In genomic region chr17:17808706-17809432, GRCh38 we compare ENCODE assay signal across 8 cellular contexts. TPM values are rescaled to one million over a fixed set of nuclear protein-coding genes. Genes with fewer than 3 reads are reported as not detected.
DNase-seq lines count a peak whose midpoint lies in the region; ATAC-seq and TF ChIP-seq lines count a peak whose summit lies in the region.

No MANE protein-coding gene starts in this region.

- peak overlapping the region; percentile 3 for H3K4me3 Mint-ChIP-seq in activated naive CD8-positive, alpha-beta T cell treated with anti-CD3 and anti-CD28 coated beads, Interleukin-2, amount 10 ng/mL, durations not matched to agents 7 days and 5 days
- peak overlapping the region; percentile 25 for H3K4me3 Mint-ChIP-seq in natural killer cell

- intact Hi-C loops in natural killer cell (cut with micrococcal nuclease) = no loop called here

- POLR2A ChIA-PET in activated naive CD8-positive, alpha-beta T cell treated with anti-CD3 and anti-CD28 coated beads, Interleukin-2, amount 10 ng/mL, durations not matched to agents 7 days and 5 days (lab: Charles Lee) = interaction anchor here (0.7 to 2.5 kb wide), 8 partner anchors 9 to 72 kb away, joined by 3 to 8 read pairs (median 3); partner anchors contain the start of gene SREBF1

- TF ChIP-seq CTCF in GM12875 (IDR thresholded peaks at IDR 0.05; ENCODE audit: borderline replicate concordance, insufficient read depth, low read depth, low read length) (no peak), natural killer cell (IDR thresholded peaks at IDR 0.05) (no peak)

- H3K27ac Mint-ChIP-seq in activated naive CD8-positive, alpha-beta T cell treated with anti-CD3 and anti-CD28 coated beads, Interleukin-2, amount 10 ng/mL, durations not matched to agents 7 days and 5 days = peak overlapping the region; percentile 72
- peak overlapping the region in 1 of 2 donors; percentile 54 for H3K27ac Mint-ChIP-seq in natural killer cell

- H3K27ac ChIP-seq in caudate nucleus (ENCODE audit: low read depth, low read length) = no peak overlapping the region

- ATAC-seq in HG02870 (IDR thresholded peaks at IDR 0.05; ENCODE audit: unreplicated experiment) (peak; percentile 73), natural killer cell (no peak), GM19328 (IDR thresholded peaks at IDR 0.05; ENCODE audit: unreplicated experiment) (no peak)
- ATAC-seq in activated naive CD8-positive, alpha-beta T cell treated with anti-CD3 and anti-CD28 coated beads, Interleukin-2, amount 10 ng/mL, durations not matched to agents 7 days and 5 days (ENCODE audit: low read depth) = peak; percentile 28

- peaks cover 13% of the 10 kb centered on the region for H3K36me3 Mint-ChIP-seq in activated naive CD8-positive, alpha-beta T cell treated with anti-CD3 and anti-CD28 coated beads, Interleukin-2, amount 10 ng/mL, durations not matched to agents 7 days and 5 days
- no peaks in the 10 kb centered on the region for H3K36me3 Mint-ChIP-seq in natural killer cell

- H3K4me3 ChIP-seq in GM12875 (ENCODE audit: low read depth, low read length) = peak overlapping the region; percentile 2

- no peaks in the 10 kb centered on the region for H3K27me3 Mint-ChIP-seq in activated naive CD8-positive, alpha-beta T cell treated with anti-CD3 and anti-CD28 coated beads, Interleukin-2, amount 10 ng/mL, durations not matched to agents 7 days and 5 days
- H3K27me3 Mint-ChIP-seq in natural killer cell (ENCODE audit: low read depth in 2 of 2) = no peaks in the 10 kb centered on the region

- H3K9me3 Mint-ChIP-seq in activated naive CD8-positive, alpha-beta T cell treated with anti-CD3 and anti-CD28 coated beads, Interleukin-2, amount 10 ng/mL, durations not matched to agents 7 days and 5 days = no peaks in the 10 kb centered on the region
- no peaks in the 10 kb centered on the region for H3K9me3 Mint-ChIP-seq in natural killer cell

- DNase-seq in activated naive CD8-positive, alpha-beta T cell treated with anti-CD3 and anti-CD28 coated beads, Interleukin-2, amount 10 ng/mL, durations not matched to agents 7 days and 5 days = no peak
- DNase-seq in natural killer cell (no peak), SIG-M5 treated with dmso at 0.1 percent for 504 hours (lab: John Stamatoyannopoulos, UW; ENCODE audit: unreplicated experiment) (no peak), caudate nucleus (lab: John Stamatoyannopoulos, UW) (no peak), hepatic stellate cell (ENCODE audit: low spot score) (no peak)

- H3K4me1 Mint-ChIP-seq in activated naive CD8-positive, alpha-beta T cell treated with anti-CD3 and anti-CD28 coated beads, Interleukin-2, amount 10 ng/mL, durations not matched to agents 7 days and 5 days = peaks cover 16% of the 10 kb centered on the region
- H3K4me1 Mint-ChIP-seq in natural killer cell = peaks cover 7 to 35% of the 10 kb centered on the region in 2 donors

RNA-seq across cellular contexts. Expression of gene SREBF1, which starts 27.9 kb away (rescaled TPM):
- 100 to 1,000 TPM; 218 to 229 TPM for total RNA-seq in activated naive CD8-positive, alpha-beta T cell treated with anti-CD3 and anti-CD28 coated beads, Interleukin-2, amount 10 ng/mL, durations not matched to agents 7 days and 5 days
- total RNA-seq in natural killer cell = 100 to 1,000 TPM in 2 of 3 donors, 10 to 100 TPM in 1; 80.7 to 208 (median 119) TPM

Comparison
In these comparisons a context has a peak if more than half of its experiments do, and no peak if none do; other contexts are left out.
1. ATAC-seq: peak in HG02870 (single experiment) and activated naive CD8-positive, alpha-beta T cell treated with anti-CD3 and anti-CD28 coated beads, Interleukin-2, amount 10 ng/mL, durations not matched to agents 7 days and 5 days (single experiment); none in natural killer cell (0 of 3) and GM19328 (single experiment).